8 cellular contexts compared by ENCODE assay signal in genomic region chrX:49191033-49191871, GRCh38. TPM values are rescaled to one million over a fixed set of nuclear protein-coding genes. Genes with fewer than 3 reads are reported as not detected.
DNase-seq lines count a peak whose midpoint lies in the region; ATAC-seq and TF ChIP-seq lines count a peak whose summit lies in the region.

No MANE protein-coding gene starts in this region.

- peak overlapping the region; percentile 95 for H3K4me3 Mint-ChIP-seq in activated naive CD8-positive, alpha-beta T cell treated with anti-CD3 and anti-CD28 coated beads, Interleukin-2, amount 10 ng/mL, durations not matched to agents 7 days and 5 days
- H3K4me3 Mint-ChIP-seq in type B pancreatic cell, result peak overlapping the region; percentile 91

- peak overlapping the region; percentile 68 to 79 for H3K27ac ChIP-seq in ovary

- peak; percentile 90 for TF ChIP-seq POLR2A in NB4 (IDR thresholded peaks at IDR 0.05; ENCODE audit: extremely low read depth, insufficient read length)
- peak; percentile 57 for TF ChIP-seq POLR2A in ovary (IDR thresholded peaks at IDR 0.05)

- DNase-seq in NB4 (ENCODE audit: low read depth) (peak; percentile 99), SKM-1 (lab: John Stamatoyannopoulos, UW; ENCODE audit: unreplicated experiment) (peak; percentile 99), Right ventricle myocardium inferior (ENCODE audit: missing footprints) (peak; percentile 94), ovary (peak; percentile 84 to 91 (median 87)), type B pancreatic cell (ENCODE audit: extremely low spot score, unreplicated experiment) (peak; percentile 82)
- peak; percentile 73 for DNase-seq in activated naive CD8-positive, alpha-beta T cell treated with anti-CD3 and anti-CD28 coated beads, Interleukin-2, amount 10 ng/mL, durations not matched to agents 7 days and 5 days

- no peaks in the 10 kb centered on the region for H3K27me3 Mint-ChIP-seq in activated naive CD8-positive, alpha-beta T cell treated with anti-CD3 and anti-CD28 coated beads, Interleukin-2, amount 10 ng/mL, durations not matched to agents 7 days and 5 days
- H3K27me3 Mint-ChIP-seq in type B pancreatic cell, result no peaks in the 10 kb centered on the region

- H3K4me1 ChIP-seq in ovary (ENCODE audit: insufficient read depth), result no peaks in the 10 kb centered on the region

- POLR2A ChIA-PET in activated naive CD8-positive, alpha-beta T cell treated with anti-CD3 and anti-CD28 coated beads, Interleukin-2, amount 10 ng/mL, durations not matched to agents 7 days and 5 days (lab: Charles Lee), result interaction anchor here (0.7 to 1.7 kb wide), 6 partner anchors 20 to 114 kb away, joined by 3 to 15 read pairs (median 4); partner anchors contain the start of gene PLP2

- H3K9me3 ChIP-seq in ovary, result no peaks in the 10 kb centered on the region

- H3K9me3 Mint-ChIP-seq in activated naive CD8-positive, alpha-beta T cell treated with anti-CD3 and anti-CD28 coated beads, Interleukin-2, amount 10 ng/mL, durations not matched to agents 7 days and 5 days, result no peaks in the 10 kb centered on the region
- H3K9me3 Mint-ChIP-seq in type B pancreatic cell, result no peaks in the 10 kb centered on the region

- no peaks in the 10 kb centered on the region for H3K27me3 ChIP-seq in ovary

- WGBS in ovary, 3 donors, result 39 to 56% (median 55%) methylated on average over 52 to 54 of the region's 54 CpGs

- peak overlapping the region; percentile 61 for H3K4me3 ChIP-seq in GM08714 (ENCODE audit: low read length)
- peak overlapping the region; percentile 78 for H3K4me3 ChIP-seq in NB4 (ENCODE audit: low read depth, low read length)
- H3K4me3 ChIP-seq in ovary, result peak overlapping the region; percentile 62

- H3K36me3 Mint-ChIP-seq in activated naive CD8-positive, alpha-beta T cell treated with anti-CD3 and anti-CD28 coated beads, Interleukin-2, amount 10 ng/mL, durations not matched to agents 7 days and 5 days, result no peaks in the 10 kb centered on the region
- no peaks in the 10 kb centered on the region for H3K36me3 Mint-ChIP-seq in type B pancreatic cell

- peak overlapping the region; percentile 96 for H3K27ac Mint-ChIP-seq in activated naive CD8-positive, alpha-beta T cell treated with anti-CD3 and anti-CD28 coated beads, Interleukin-2, amount 10 ng/mL, durations not matched to agents 7 days and 5 days
- peak overlapping the region; percentile 96 for H3K27ac Mint-ChIP-seq in type B pancreatic cell

- intact Hi-C loops in Right ventricle myocardium inferior (cut with DNase I), result no loop called here
- intact Hi-C loops in ovary (cut with DNase I), result loop anchor here in 1 of 4 donors (5.0 kb wide), 1 partner anchor 734 kb away; no protein-coding TSS in a partner anchor

- H3K4me1 Mint-ChIP-seq in activated naive CD8-positive, alpha-beta T cell treated with anti-CD3 and anti-CD28 coated beads, Interleukin-2, amount 10 ng/mL, durations not matched to agents 7 days and 5 days, result peaks cover 30% of the 10 kb centered on the region
- H3K4me1 Mint-ChIP-seq in type B pancreatic cell (ENCODE audit: unreplicated experiment), result peaks cover 7% of the 10 kb centered on the region

- no peak for TF ChIP-seq EP300 in ovary (IDR thresholded peaks at IDR 0.05)

- ATAC-seq in HG02571 (IDR thresholded peaks at IDR 0.05; ENCODE audit: unreplicated experiment) (peak; percentile 85), Right ventricle myocardium inferior (peak; percentile 94)
- peak; percentile 92 for ATAC-seq in activated naive CD8-positive, alpha-beta T cell treated with anti-CD3 and anti-CD28 coated beads, Interleukin-2, amount 10 ng/mL, durations not matched to agents 7 days and 5 days (ENCODE audit: low read depth)

- no peak for TF ChIP-seq CTCF in NB4 (IDR thresholded peaks at IDR 0.05; ENCODE audit: low read depth, low read length)
- TF ChIP-seq CTCF in ovary (IDR thresholded peaks at IDR 0.05), result no peak
- TF ChIP-seq CTCF in type B pancreatic cell (conservative IDR thresholded peaks at IDR 0.05), result no peak

- no peaks in the 10 kb centered on the region for H3K36me3 ChIP-seq in ovary

RNA-seq across cellular contexts. Expression of gene PRICKLE3, which starts 5.1 kb away (rescaled TPM):
- total RNA-seq in activated naive CD8-positive, alpha-beta T cell treated with anti-CD3 and anti-CD28 coated beads, Interleukin-2, amount 10 ng/mL, durations not matched to agents 7 days and 5 days, result 10 to 100 TPM; 16.1 to 16.7 TPM
- total RNA-seq in Right ventricle myocardium inferior, result 15.1 TPM
- total RNA-seq in ovary, result 10 to 100 TPM in 6 of 7 donors, 1 to 10 TPM in 1; 9.1 to 15.1 (median 11.5) TPM
- 1 to 10 TPM; 3.5 to 5.5 TPM for polyA plus RNA-seq in ovary
- 8.7 and 13.2 TPM in 2 replicates for total RNA-seq in type B pancreatic cell (ENCODE audit: low replicate concordance)

RNA-seq across cellular contexts. Expression of gene SYP, which starts 8.7 kb away (rescaled TPM):
- 1 to 10 TPM; 2.6 to 3.6 TPM for total RNA-seq in activated naive CD8-positive, alpha-beta T cell treated with anti-CD3 and anti-CD28 coated beads, Interleukin-2, amount 10 ng/mL, durations not matched to agents 7 days and 5 days
- total RNA-seq in Right ventricle myocardium inferior, result 1.8 TPM
- 1 to 10 TPM in 6 of 7 donors, under 1 TPM in 1; 0.69 to 3.3 (median 1.3) TPM for total RNA-seq in ovary
- 1 to 10 TPM; 1.9 to 3.1 TPM for polyA plus RNA-seq in ovary
- 13.6 and 14.8 TPM in 2 replicates for total RNA-seq in type B pancreatic cell (ENCODE audit: low replicate concordance)

RNA-seq across cellular contexts. Expression of gene PLP2, which starts 19.6 kb away (rescaled TPM):
- 10 to 100 TPM; 47.5 to 50.4 TPM for total RNA-seq in activated naive CD8-positive, alpha-beta T cell treated with anti-CD3 and anti-CD28 coated beads, Interleukin-2, amount 10 ng/mL, durations not matched to agents 7 days and 5 days
- total RNA-seq in Right ventricle myocardium inferior (67.0 TPM), ovary (100 to 1,000 TPM in 5 of 7 donors, 10 to 100 TPM in 2; 16.3 to 116 (median 105) TPM), type B pancreatic cell (ENCODE audit: low replicate concordance) (25.7 and 28.2 TPM in 2 replicates)
- 100 to 1,000 TPM in 1 of 2 donors, 10 to 100 TPM in 1; 92.6 to 244 TPM for polyA plus RNA-seq in ovary

RNA-seq across cellular contexts. Expression of gene MAGIX, which starts 28.7 kb away (rescaled TPM):
- total RNA-seq in activated naive CD8-positive, alpha-beta T cell treated with anti-CD3 and anti-CD28 coated beads, Interleukin-2, amount 10 ng/mL, durations not matched to agents 7 days and 5 days, result 1 to 10 TPM in 1 of 2 experiments, under 1 TPM in 1; 0.91 to 1.1 TPM
- total RNA-seq in Right ventricle myocardium inferior (4.3 TPM), ovary (10 to 100 TPM in 1 of 7 donors, 1 to 10 TPM in 6; 1.3 to 22.5 (median 2.0) TPM), type B pancreatic cell (ENCODE audit: low replicate concordance) (4.8 and 7.0 TPM in 2 replicates)
- polyA plus RNA-seq in ovary, result under 1 TPM; 0.32 to 0.82 TPM

RNA-seq across cellular contexts. Expression of gene CACNA1F, which starts 41.9 kb away (rescaled TPM):
- total RNA-seq in activated naive CD8-positive, alpha-beta T cell treated with anti-CD3 and anti-CD28 coated beads, Interleukin-2, amount 10 ng/mL, durations not matched to agents 7 days and 5 days, result 1 to 10 TPM; 1.7 to 2.2 TPM
- total RNA-seq in Right ventricle myocardium inferior (not detected), ovary (under 1 TPM in 5 of 7 donors, not detected in 2; 0.10 to 0.23 (median 0.15) TPM), type B pancreatic cell (ENCODE audit: low replicate concordance) (0.17 and 0.48 TPM in 2 replicates)
- under 1 TPM; 0.02 to 0.32 TPM for polyA plus RNA-seq in ovary

Comparison
In these comparisons a context has a peak if more than half of its experiments do, and no peak if none do; other contexts are left out.
1. Peak in every context shown above with its lines: DNase-seq, ATAC-seq, H3K4me3 ChIP-seq and H3K27ac ChIP-seq.